In genomic region chr6:33781105-33781975, GRCh38 we compare ENCODE assay signal across 9 cellular contexts. TPM values are rescaled to one million over a fixed set of nuclear protein-coding genes. Genes with fewer than 3 reads are reported as not detected.
DNase-seq lines count a peak whose midpoint lies in the region; ATAC-seq, FAIRE-seq and TF ChIP-seq lines count a peak whose summit lies in the region.
"Had no signal": no experiment of that assay in that cellular context is flagged by ENCODE, and none has a peak within 500 bp of the region (broad histone marks: within the 10 kb centered on the region; RNA-seq: fewer than 3 reads in every experiment).

No MANE protein-coding gene starts in this region.

- DNase-seq in AG08395 (ENCODE audit: low spot score) (peak; percentile 59), bronchial epithelial cell (ENCODE audit: low read depth) (peak; percentile 30), kidney epithelial cell (ENCODE audit: low read depth) (peak; percentile 69), RKO (ENCODE audit: low spot score) (no peak)
- no peak for DNase-seq in stimulated activated naive CD8-positive, alpha-beta T cell treated with anti-CD3 and anti-CD28 coated beads, Interleukin-15, Interleukin-2, amounts not matched to agents 100 U/mL and 50 U/mL, for 24 hours

- peaks cover 80% of the 10 kb centered on the region for H3K36me3 ChIP-seq in HUES48 (ENCODE audit: control insufficient read depth, insufficient read depth, low read length)
- peaks cover 50% of the 10 kb centered on the region for H3K36me3 ChIP-seq in bronchial epithelial cell (ENCODE audit: control insufficient read depth, insufficient read depth, low read length)
- peaks cover 2% of the 10 kb centered on the region for H3K36me3 ChIP-seq in kidney epithelial cell (ENCODE audit: control insufficient read depth, insufficient read depth, low read length)

- no peaks in the 10 kb centered on the region for H3K27me3 ChIP-seq in HUES48 (ENCODE audit: control insufficient read depth, insufficient read depth, low read length)
- no peaks in the 10 kb centered on the region for H3K27me3 ChIP-seq in bronchial epithelial cell (ENCODE audit: control insufficient read depth, insufficient read depth, low read length)
- no peaks in the 10 kb centered on the region for H3K27me3 ChIP-seq in kidney epithelial cell (ENCODE audit: control insufficient read depth, insufficient read depth, low read length)

- no peak overlapping the region for H3K4me3 ChIP-seq in HUES48 (ENCODE audit: low read depth, low read length)
- no peak overlapping the region for H3K4me3 ChIP-seq in bronchial epithelial cell (ENCODE audit: low read depth, low read length)
- H3K4me3 ChIP-seq in kidney epithelial cell (ENCODE audit: low read depth, low read length), result no peak overlapping the region

- H3K4me1 ChIP-seq in HUES48 (ENCODE audit: control insufficient read depth, insufficient read depth, low read length), result peaks cover 62% of the 10 kb centered on the region

- no peak for FAIRE-seq in bronchial epithelial cell (lab: Jason Lieb, UNC)

- TF ChIP-seq CTCF in bronchial epithelial cell (IDR thresholded peaks at IDR 0.05; ENCODE audit: insufficient read depth, low read length, severe bottlenecking), result no peak
- TF ChIP-seq CTCF in kidney epithelial cell (IDR thresholded peaks at IDR 0.05; ENCODE audit: insufficient read depth, low read length, poor library complexity, severe bottlenecking), result no peak

- peak overlapping the region; percentile 97 for H3K27ac ChIP-seq in HUES48 (ENCODE audit: low read depth, low read length)

- H3K9me3 ChIP-seq in HUES48 (ENCODE audit: control insufficient read depth, insufficient read depth, low read length), result no peaks in the 10 kb centered on the region

- ATAC-seq in HG03442 (IDR thresholded peaks at IDR 0.05; ENCODE audit: unreplicated experiment), result no peak
- ATAC-seq in HG02642 (IDR thresholded peaks at IDR 0.05; ENCODE audit: poor library complexity, unreplicated experiment), result no peak
- no peak for ATAC-seq in stimulated activated naive CD8-positive, alpha-beta T cell treated with anti-CD3 and anti-CD28 coated beads, Interleukin-15, Interleukin-2, amounts not matched to agents 100 U/mL and 50 U/mL, for 24 hours
- ATAC-seq: activated CD4-positive, CD25-positive, alpha-beta regulatory T cell treated with anti-CD3 and anti-CD28 coated beads, Interleukin-2, amount 50 U/mL, for 24 hours had no signal

- no peak overlapping the region for H3K9ac ChIP-seq in HUES48 (ENCODE audit: low read depth, low read length)

RNA-seq across cellular contexts. Expression of gene LEMD2, which starts 7.6 kb away (rescaled TPM):
- 62.6 and 66.9 TPM in 2 replicates for total RNA-seq in bronchial epithelial cell
- 78.0 and 80.6 TPM in 2 replicates for total RNA-seq in kidney epithelial cell

RNA-seq across cellular contexts. Expression of gene MLN, which starts 22.5 kb away (rescaled TPM):
- total RNA-seq in bronchial epithelial cell (not detected in 2 replicates), kidney epithelial cell (not detected in 2 replicates)

RNA-seq across cellular contexts. Expression of gene IP6K3, which starts 34.6 kb away (rescaled TPM):
- total RNA-seq in bronchial epithelial cell, result under 0.01 and 0.13 TPM in 2 replicates
- 0.29 and 1.6 TPM in 2 replicates for total RNA-seq in kidney epithelial cell

Comparison
In these comparisons a context has a peak if more than half of its experiments do, and no peak if none do; other contexts are left out.
1. DNase-seq: peak in AG08395 (single experiment), bronchial epithelial cell (single experiment) and kidney epithelial cell (single experiment); none in RKO (single experiment) and stimulated activated naive CD8-positive, alpha-beta T cell treated with anti-CD3 and anti-CD28 coated beads, Interleukin-15, Interleukin-2, amounts not matched to agents 100 U/mL and 50 U/mL, for 24 hours (single experiment).